In the genomic region with DNA sequence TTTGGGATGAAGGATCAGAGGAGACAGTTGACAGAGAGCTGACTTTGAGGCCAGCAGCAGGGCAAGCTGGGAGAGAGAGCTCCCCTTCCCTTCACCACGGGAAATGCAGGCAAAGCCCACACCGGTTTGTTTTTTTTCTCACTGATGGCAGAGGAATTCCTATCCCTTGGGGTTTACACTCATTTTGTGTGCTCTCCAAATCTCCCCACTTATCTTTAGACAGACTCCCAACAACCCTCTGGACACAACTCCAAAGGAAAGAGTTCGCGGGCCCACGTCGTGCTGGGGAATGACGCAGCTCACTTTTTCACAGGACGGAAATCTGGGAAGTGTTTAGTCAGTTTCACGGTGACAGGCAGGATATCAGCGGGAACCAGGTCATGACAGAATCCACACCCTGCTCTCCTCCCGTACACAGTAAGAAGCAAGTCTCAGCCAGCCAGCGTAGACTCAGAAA, we compare ENCODE assay signal across 1 cellular context.
TF ChIP-seq lines count a peak whose summit lies in the region.

No MANE protein-coding gene starts in this region.

TF ChIP-seq in HEK293, 187 proteins besides CTCF, POLR2A, EP300 and RAD21 (continued from another document and continues in another):
- TF ChIP-seq, protein P1, sequence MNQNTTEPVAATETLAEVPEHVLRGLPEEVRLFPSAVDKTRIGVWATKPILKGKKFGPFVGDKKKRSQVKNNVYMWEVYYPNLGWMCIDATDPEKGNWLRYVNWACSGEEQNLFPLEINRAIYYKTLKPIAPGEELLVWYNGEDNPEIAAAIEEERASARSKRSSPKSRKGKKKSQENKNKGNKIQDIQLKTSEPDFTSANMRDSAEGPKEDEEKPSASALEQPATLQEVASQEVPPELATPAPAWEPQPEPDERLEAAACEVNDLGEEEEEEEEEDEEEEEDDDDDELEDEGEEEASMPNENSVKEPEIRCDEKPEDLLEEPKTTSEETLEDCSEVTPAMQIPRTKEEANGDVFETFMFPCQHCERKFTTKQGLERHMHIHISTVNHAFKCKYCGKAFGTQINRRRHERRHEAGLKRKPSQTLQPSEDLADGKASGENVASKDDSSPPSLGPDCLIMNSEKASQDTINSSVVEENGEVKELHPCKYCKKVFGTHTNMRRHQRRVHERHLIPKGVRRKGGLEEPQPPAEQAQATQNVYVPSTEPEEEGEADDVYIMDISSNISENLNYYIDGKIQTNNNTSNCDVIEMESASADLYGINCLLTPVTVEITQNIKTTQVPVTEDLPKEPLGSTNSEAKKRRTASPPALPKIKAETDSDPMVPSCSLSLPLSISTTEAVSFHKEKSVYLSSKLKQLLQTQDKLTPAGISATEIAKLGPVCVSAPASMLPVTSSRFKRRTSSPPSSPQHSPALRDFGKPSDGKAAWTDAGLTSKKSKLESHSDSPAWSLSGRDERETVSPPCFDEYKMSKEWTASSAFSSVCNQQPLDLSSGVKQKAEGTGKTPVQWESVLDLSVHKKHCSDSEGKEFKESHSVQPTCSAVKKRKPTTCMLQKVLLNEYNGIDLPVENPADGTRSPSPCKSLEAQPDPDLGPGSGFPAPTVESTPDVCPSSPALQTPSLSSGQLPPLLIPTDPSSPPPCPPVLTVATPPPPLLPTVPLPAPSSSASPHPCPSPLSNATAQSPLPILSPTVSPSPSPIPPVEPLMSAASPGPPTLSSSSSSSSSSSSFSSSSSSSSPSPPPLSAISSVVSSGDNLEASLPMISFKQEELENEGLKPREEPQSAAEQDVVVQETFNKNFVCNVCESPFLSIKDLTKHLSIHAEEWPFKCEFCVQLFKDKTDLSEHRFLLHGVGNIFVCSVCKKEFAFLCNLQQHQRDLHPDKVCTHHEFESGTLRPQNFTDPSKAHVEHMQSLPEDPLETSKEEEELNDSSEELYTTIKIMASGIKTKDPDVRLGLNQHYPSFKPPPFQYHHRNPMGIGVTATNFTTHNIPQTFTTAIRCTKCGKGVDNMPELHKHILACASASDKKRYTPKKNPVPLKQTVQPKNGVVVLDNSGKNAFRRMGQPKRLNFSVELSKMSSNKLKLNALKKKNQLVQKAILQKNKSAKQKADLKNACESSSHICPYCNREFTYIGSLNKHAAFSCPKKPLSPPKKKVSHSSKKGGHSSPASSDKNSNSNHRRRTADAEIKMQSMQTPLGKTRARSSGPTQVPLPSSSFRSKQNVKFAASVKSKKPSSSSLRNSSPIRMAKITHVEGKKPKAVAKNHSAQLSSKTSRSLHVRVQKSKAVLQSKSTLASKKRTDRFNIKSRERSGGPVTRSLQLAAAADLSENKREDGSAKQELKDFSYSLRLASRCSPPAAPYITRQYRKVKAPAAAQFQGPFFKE (tag by site-specific recombination; IDR thresholded peaks at IDR 0.05; ENCODE audit: borderline replicate concordance) = no peak
- TF ChIP-seq ZXDB (tag by site-specific recombination; IDR thresholded peaks at IDR 0.05) (0 out of 2 replicates have a peak, but pooled peaks have one; percentile 8), ZNF660 (tag by site-specific recombination; IDR thresholded peaks at IDR 0.05) (no peak), ZFP3 (tag by site-specific recombination; IDR thresholded peaks at IDR 0.05; ENCODE audit: low read depth) (no peak), ZNF707 (tag by site-specific recombination; IDR thresholded peaks at IDR 0.05) (no peak), ZNF416 (tag by site-specific recombination; IDR thresholded peaks at IDR 0.05) (no peak), ZNF184 (tag by site-specific recombination; IDR thresholded peaks at IDR 0.05) (no peak), ZFP69B (tag by site-specific recombination; IDR thresholded peaks at IDR 0.05) (no peak), ZFHX2 (tag by site-specific recombination; conservative IDR thresholded peaks at IDR 0.05) (no peak), ZFP37 (tag by site-specific recombination; IDR thresholded peaks at IDR 0.05) (no peak), TCF7L2 (IDR thresholded peaks at IDR 0.05; ENCODE audit: borderline replicate concordance, low read depth, low read length) (no peak), ZNF48 (tag by site-specific recombination; IDR thresholded peaks at IDR 0.05) (no peak), MEIS1 (CRISPR knock-in tag; IDR thresholded peaks at IDR 0.05; ENCODE audit: borderline replicate concordance) (no peak), MYNN (tag by site-specific recombination; IDR thresholded peaks at IDR 0.05; ENCODE audit: borderline replicate concordance) (no peak), ZNF266 (tag by site-specific recombination; IDR thresholded peaks at IDR 0.05; ENCODE audit: low read depth) (no peak), ZNF274 (IDR thresholded peaks at IDR 0.05; ENCODE audit: low read length) (no peak), ZNF274 (tag by site-specific recombination; IDR thresholded peaks at IDR 0.05; ENCODE audit: borderline replicate concordance) (no peak), ZNF211 (tag by site-specific recombination; IDR thresholded peaks at IDR 0.05; ENCODE audit: low read depth) (no peak), GLI4 (tag by site-specific recombination; IDR thresholded peaks at IDR 0.05) (no peak), TRIM28 (IDR thresholded peaks at IDR 0.05; ENCODE audit: borderline replicate concordance, low read length) (peak; percentile 48; the same call in 1 of the 2 replicates), ZNF843 (tag by site-specific recombination; IDR thresholded peaks at IDR 0.05) (no peak), ZNF132 (tag by site-specific recombination; IDR thresholded peaks at IDR 0.05; ENCODE audit: borderline replicate concordance) (no peak), ZNF157 (tag by site-specific recombination; IDR thresholded peaks at IDR 0.05) (no peak), ZEB2 (tag by site-specific recombination; IDR thresholded peaks at IDR 0.05) (no peak), ZNF514 (tag by site-specific recombination; IDR thresholded peaks at IDR 0.05) (no peak), ZNF366 (tag by site-specific recombination; conservative IDR thresholded peaks at IDR 0.05) (0 out of 2 replicates have a peak, but pooled peaks have one; percentile 21), PRDM1 (tag by site-specific recombination; IDR thresholded peaks at IDR 0.05) (no peak), ZNF23 (tag by site-specific recombination; IDR thresholded peaks at IDR 0.05; ENCODE audit: borderline replicate concordance) (no peak), ZNF776 (tag by site-specific recombination; IDR thresholded peaks at IDR 0.05; ENCODE audit: borderline replicate concordance) (no peak), ZNF175 (tag by site-specific recombination; IDR thresholded peaks at IDR 0.05) (no peak), ZNF555 (tag by site-specific recombination; conservative IDR thresholded peaks at IDR 0.05) (no peak), ZNF302 (tag by site-specific recombination; IDR thresholded peaks at IDR 0.05; ENCODE audit: low read depth) (0 out of 2 replicates have a peak, but pooled peaks have one; percentile 21), ZNF114 (tag by site-specific recombination; IDR thresholded peaks at IDR 0.05) (no peak), ZNF629 (tag by site-specific recombination; IDR thresholded peaks at IDR 0.05) (peak; percentile 67)
- TF ChIP-seq, protein P2, sequence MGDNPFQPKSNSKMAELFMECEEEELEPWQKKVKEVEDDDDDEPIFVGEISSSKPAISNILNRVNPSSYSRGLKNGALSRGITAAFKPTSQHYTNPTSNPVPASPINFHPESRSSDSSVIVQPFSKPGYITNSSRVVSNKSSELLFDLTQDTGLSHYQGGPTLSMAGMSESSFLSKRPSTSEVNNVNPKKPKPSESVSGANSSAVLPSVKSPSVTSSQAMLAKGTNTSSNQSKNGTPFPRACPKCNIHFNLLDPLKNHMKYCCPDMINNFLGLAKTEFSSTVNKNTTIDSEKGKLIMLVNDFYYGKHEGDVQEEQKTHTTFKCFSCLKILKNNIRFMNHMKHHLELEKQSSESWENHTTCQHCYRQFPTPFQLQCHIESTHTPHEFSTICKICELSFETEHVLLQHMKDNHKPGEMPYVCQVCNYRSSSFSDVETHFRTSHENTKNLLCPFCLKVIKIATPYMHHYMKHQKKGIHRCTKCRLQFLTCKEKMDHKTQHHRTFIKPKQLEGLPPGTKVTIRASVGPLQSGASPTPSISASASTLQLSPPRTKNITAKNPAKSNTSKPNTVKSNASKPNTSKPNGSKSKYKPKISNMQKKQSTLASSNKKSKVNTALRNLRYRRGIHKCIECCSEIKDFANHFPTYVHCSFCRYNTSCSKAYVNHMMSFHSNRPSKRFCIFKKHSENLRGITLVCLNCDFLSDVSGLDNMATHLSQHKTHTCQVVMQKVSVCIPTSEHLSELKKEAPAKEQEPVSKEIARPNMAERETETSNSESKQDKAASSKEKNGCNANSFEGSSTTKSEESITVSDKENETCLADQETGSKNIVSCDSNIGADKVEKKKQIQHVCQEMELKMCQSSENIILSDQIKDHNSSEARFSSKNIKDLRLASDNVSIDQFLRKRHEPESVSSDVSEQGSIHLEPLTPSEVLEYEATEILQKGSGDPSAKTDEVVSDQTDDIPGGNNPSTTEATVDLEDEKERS (tag by site-specific recombination; IDR thresholded peaks at IDR 0.05) = no peak
- TF ChIP-seq, protein P3, sequence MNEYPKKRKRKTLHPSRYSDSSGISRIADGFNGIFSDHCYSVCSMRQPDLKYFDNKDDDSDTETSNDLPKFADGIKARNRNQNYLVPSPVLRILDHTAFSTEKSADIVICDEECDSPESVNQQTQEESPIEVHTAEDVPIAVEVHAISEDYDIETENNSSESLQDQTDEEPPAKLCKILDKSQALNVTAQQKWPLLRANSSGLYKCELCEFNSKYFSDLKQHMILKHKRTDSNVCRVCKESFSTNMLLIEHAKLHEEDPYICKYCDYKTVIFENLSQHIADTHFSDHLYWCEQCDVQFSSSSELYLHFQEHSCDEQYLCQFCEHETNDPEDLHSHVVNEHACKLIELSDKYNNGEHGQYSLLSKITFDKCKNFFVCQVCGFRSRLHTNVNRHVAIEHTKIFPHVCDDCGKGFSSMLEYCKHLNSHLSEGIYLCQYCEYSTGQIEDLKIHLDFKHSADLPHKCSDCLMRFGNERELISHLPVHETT (tag by site-specific recombination; IDR thresholded peaks at IDR 0.05) = no peak
- TF ChIP-seq, protein P4, sequence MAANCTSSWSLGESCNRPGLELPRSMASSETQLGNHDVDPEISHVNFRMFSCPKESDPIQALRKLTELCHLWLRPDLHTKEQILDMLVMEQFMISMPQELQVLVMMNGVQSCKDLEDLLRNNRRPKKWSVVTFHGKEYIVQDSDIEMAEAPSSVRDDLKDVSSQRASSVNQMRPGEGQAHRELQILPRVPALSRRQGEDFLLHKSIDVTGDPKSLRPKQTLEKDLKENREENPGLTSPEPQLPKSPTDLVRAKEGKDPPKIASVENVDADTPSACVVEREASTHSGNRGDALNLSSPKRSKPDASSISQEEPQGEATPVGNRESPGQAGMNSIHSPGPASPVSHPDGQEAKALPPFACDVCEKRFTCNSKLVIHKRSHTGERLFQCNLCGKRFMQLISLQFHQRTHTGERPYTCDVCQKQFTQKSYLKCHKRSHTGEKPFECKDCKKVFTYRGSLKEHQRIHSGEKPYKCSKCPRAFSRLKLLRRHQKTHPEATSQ (tag by site-specific recombination; IDR thresholded peaks at IDR 0.05) = no peak
- TF ChIP-seq, protein P5, sequence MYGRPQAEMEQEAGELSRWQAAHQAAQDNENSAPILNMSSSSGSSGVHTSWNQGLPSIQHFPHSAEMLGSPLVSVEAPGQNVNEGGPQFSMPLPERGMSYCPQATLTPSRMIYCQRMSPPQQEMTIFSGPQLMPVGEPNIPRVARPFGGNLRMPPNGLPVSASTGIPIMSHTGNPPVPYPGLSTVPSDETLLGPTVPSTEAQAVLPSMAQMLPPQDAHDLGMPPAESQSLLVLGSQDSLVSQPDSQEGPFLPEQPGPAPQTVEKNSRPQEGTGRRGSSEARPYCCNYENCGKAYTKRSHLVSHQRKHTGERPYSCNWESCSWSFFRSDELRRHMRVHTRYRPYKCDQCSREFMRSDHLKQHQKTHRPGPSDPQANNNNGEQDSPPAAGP (tag by site-specific recombination; IDR thresholded peaks at IDR 0.05) = 0 out of 2 replicates have a peak, but pooled peaks have one; percentile 41
- TF ChIP-seq, protein P6, sequence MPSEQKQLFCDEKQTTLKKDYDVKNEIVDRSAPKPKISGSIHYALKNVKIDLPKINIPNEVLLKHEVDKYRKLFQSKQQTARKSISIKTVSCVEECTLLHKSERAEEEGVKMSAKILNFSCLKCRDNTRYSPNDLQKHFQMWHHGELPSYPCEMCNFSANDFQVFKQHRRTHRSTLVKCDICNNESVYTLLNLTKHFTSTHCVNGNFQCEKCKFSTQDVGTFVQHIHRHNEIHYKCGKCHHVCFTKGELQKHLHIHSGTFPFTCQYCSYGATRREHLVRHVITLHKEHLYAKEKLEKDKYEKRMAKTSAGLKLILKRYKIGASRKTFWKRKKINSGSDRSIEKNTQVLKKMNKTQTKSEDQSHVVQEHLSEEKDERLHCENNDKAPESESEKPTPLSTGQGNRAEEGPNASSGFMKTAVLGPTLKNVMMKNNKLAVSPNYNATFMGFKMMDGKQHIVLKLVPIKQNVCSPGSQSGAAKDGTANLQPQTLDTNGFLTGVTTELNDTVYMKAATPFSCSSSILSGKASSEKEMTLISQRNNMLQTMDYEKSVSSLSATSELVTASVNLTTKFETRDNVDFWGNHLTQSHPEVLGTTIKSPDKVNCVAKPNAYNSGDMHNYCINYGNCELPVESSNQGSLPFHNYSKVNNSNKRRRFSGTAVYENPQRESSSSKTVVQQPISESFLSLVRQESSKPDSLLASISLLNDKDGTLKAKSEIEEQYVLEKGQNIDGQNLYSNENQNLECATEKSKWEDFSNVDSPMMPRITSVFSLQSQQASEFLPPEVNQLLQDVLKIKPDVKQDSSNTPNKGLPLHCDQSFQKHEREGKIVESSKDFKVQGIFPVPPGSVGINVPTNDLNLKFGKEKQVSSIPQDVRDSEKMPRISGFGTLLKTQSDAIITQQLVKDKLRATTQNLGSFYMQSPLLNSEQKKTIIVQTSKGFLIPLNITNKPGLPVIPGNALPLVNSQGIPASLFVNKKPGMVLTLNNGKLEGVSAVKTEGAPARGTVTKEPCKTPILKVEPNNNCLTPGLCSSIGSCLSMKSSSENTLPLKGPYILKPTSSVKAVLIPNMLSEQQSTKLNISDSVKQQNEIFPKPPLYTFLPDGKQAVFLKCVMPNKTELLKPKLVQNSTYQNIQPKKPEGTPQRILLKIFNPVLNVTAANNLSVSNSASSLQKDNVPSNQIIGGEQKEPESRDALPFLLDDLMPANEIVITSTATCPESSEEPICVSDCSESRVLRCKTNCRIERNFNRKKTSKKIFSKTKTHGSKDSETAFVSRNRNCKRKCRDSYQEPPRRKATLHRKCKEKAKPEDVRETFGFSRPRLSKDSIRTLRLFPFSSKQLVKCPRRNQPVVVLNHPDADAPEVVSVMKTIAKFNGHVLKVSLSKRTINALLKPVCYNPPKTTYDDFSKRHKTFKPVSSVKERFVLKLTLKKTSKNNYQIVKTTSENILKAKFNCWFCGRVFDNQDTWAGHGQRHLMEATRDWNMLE (tag by site-specific recombination; conservative IDR thresholded peaks at IDR 0.05; ENCODE audit: low read depth) = peak; percentile 26; the same call in 1 of the 2 replicates
- TF ChIP-seq, protein P7, sequence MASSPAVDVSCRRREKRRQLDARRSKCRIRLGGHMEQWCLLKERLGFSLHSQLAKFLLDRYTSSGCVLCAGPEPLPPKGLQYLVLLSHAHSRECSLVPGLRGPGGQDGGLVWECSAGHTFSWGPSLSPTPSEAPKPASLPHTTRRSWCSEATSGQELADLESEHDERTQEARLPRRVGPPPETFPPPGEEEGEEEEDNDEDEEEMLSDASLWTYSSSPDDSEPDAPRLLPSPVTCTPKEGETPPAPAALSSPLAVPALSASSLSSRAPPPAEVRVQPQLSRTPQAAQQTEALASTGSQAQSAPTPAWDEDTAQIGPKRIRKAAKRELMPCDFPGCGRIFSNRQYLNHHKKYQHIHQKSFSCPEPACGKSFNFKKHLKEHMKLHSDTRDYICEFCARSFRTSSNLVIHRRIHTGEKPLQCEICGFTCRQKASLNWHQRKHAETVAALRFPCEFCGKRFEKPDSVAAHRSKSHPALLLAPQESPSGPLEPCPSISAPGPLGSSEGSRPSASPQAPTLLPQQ (tag by site-specific recombination; IDR thresholded peaks at IDR 0.05) = peak; percentile 60; the same call in 1 of the 2 replicates
